In genomic region chr17:2626626-2627219, GRCh38 we compare ENCODE assay signal across 7 cellular contexts. TPM values are rescaled to one million over a fixed set of nuclear protein-coding genes. Genes with fewer than 3 reads are reported as not detected.
DNase-seq lines count a peak whose midpoint lies in the region; ATAC-seq and TF ChIP-seq lines count a peak whose summit lies in the region.
"Not testable (repeated sequence)": the region's sequence is repeated elsewhere in the genome, so short reads cannot be mapped to it uniquely, and the experiment has no call there.

No MANE protein-coding gene starts in this region.

- not testable (repeated sequence) for H3K4me2 ChIP-seq in trophoblast cell (ENCODE audit: low read length)

- TF ChIP-seq CTCF in HEK293 (tag by site-specific recombination; IDR thresholded peaks at IDR 0.05); endothelial cell (IDR thresholded peaks at IDR 0.05; ENCODE audit: unreplicated experiment): not testable (repeated sequence)

- not testable (repeated sequence) for H2BK120ac ChIP-seq in trophoblast cell (ENCODE audit: insufficient read depth, low read length, poor library complexity)

- H3K14ac ChIP-seq in trophoblast cell (ENCODE audit: low read length) = not testable (repeated sequence)

- H3K18ac ChIP-seq in trophoblast cell (ENCODE audit: low read length) = not testable (repeated sequence)

- not testable (repeated sequence) for H3K27me3 ChIP-seq in CD4-positive, CD25-positive, alpha-beta regulatory T cell (ENCODE audit: control insufficient read depth, insufficient read depth, low read length); trophoblast cell (ENCODE audit: insufficient read depth, low read length)

- H2BK5ac ChIP-seq in trophoblast cell (ENCODE audit: low read depth, low read length, poor library complexity) = not testable (repeated sequence)

- peak overlapping the region; percentile 92 for H3K4ac ChIP-seq in trophoblast cell (ENCODE audit: low read depth, low read length)

- not testable (repeated sequence) for H3K9ac ChIP-seq in trophoblast cell (ENCODE audit: low read length)

- ATAC-seq in CD4-positive, CD25-positive, alpha-beta regulatory T cell (ENCODE audit: low read depth in 2 of 2); T-cell (replicated peaks in 1 of 4): not testable (repeated sequence)

- H2AK5ac ChIP-seq in trophoblast cell (ENCODE audit: low read length) = not testable (repeated sequence)

- H3K4me1 ChIP-seq in CD4-positive, CD25-positive, alpha-beta regulatory T cell (ENCODE audit: control insufficient read depth, insufficient read depth, low read length, poor library complexity, severe bottlenecking) = peaks cover 32% of the 10 kb centered on the region
- not testable (repeated sequence) for H3K4me1 ChIP-seq in HEK293 (ENCODE audit: control insufficient read depth, insufficient read depth, low read length); trophoblast cell (ENCODE audit: control insufficient read depth in 1 of 2, insufficient read depth in 2 of 2, low read length in 2 of 2)

- intact Hi-C loops in activated CD4-positive, alpha-beta memory T cell treated with anti-CD3 and anti-CD28 coated beads for 36 hours (cut with micrococcal nuclease) = not testable (repeated sequence)

- not testable (repeated sequence) for H2AFZ ChIP-seq in trophoblast cell (ENCODE audit: insufficient read depth, low read length, poor library complexity)

- H3K27me3 Mint-ChIP-seq in CD4-positive, CD25-positive, alpha-beta regulatory T cell; T-cell; activated CD4-positive, alpha-beta memory T cell treated with anti-CD3 and anti-CD28 coated beads for 36 hours; activated naive CD4-positive, alpha-beta T cell treated with anti-CD3 and anti-CD28 coated beads, Interleukin-2, amount 50 U/mL, for 24 hours; endothelial cell (ENCODE audit: unreplicated experiment): not testable (repeated sequence)

- H3K79me1 ChIP-seq in trophoblast cell (ENCODE audit: low read length) = not testable (repeated sequence)

- no CpG with 5 or more reads among the region's 7 CpGs for WGBS in trophoblast cell (ENCODE audit: extremely low coverage, insufficient coverage, insufficient read length)

- not testable (repeated sequence) for H2BK12ac ChIP-seq in trophoblast cell (ENCODE audit: low read length)

- H3K4me1 Mint-ChIP-seq in CD4-positive, CD25-positive, alpha-beta regulatory T cell = peaks cover 49 to 92% (median 68%) of the 10 kb centered on the region in 4 donors
- H3K4me1 Mint-ChIP-seq in T-cell = peaks cover 80 to 89% (median 89%) of the 10 kb centered on the region in 3 donors
- peaks cover 74% of the 10 kb centered on the region for H3K4me1 Mint-ChIP-seq in activated CD4-positive, alpha-beta memory T cell treated with anti-CD3 and anti-CD28 coated beads for 36 hours (ENCODE audit: low read depth)
- peaks cover 82% of the 10 kb centered on the region for H3K4me1 Mint-ChIP-seq in activated naive CD4-positive, alpha-beta T cell treated with anti-CD3 and anti-CD28 coated beads, Interleukin-2, amount 50 U/mL, for 24 hours
- peaks cover 51% of the 10 kb centered on the region for H3K4me1 Mint-ChIP-seq in endothelial cell (ENCODE audit: unreplicated experiment)

- POLR2A ChIA-PET in HEK293 (lab: Yijun Ruan, JAX); activated CD4-positive, alpha-beta memory T cell treated with anti-CD3 and anti-CD28 coated beads for 36 hours (lab: Charles Lee): not testable (repeated sequence)
- POLR2A ChIA-PET in T-cell (lab: Charles Lee) = interaction anchor here in 1 of 2 donors (0.6 kb wide), 1 partner anchor 13 kb away, joined by 3 read pairs; no protein-coding TSS in a partner anchor

- not testable (repeated sequence) for H3K9me3 Mint-ChIP-seq in CD4-positive, CD25-positive, alpha-beta regulatory T cell; T-cell; activated naive CD4-positive, alpha-beta T cell treated with anti-CD3 and anti-CD28 coated beads, Interleukin-2, amount 50 U/mL, for 24 hours; endothelial cell (ENCODE audit: unreplicated experiment)
- peaks cover 27% of the 10 kb centered on the region for H3K9me3 Mint-ChIP-seq in activated CD4-positive, alpha-beta memory T cell treated with anti-CD3 and anti-CD28 coated beads for 36 hours

- H3K36me3 ChIP-seq in CD4-positive, CD25-positive, alpha-beta regulatory T cell (ENCODE audit: control insufficient read depth, insufficient read depth, low read length); trophoblast cell (ENCODE audit: control insufficient read depth in 1 of 2, insufficient read depth in 2 of 2, low read length in 2 of 2): not testable (repeated sequence)
- peaks cover 0 to 12% of the 10 kb centered on the region in 2 experiments for H3K36me3 ChIP-seq in HEK293 (ENCODE audit: control insufficient read depth in 2 of 2, insufficient read depth in 1 of 2, low read length in 2 of 2)

- H3K27ac ChIP-seq in CD4-positive, CD25-positive, alpha-beta regulatory T cell (ENCODE audit: insufficient read depth, low read length, poor library complexity, severe bottlenecking); HEK293 (ENCODE audit: extremely low read depth, low read depth, low read length); trophoblast cell (ENCODE audit: low read depth, low read length): not testable (repeated sequence)

- not testable (repeated sequence) for H3K9me3 ChIP-seq in CD4-positive, CD25-positive, alpha-beta regulatory T cell (ENCODE audit: control insufficient read depth in 2 of 2, low read length in 2 of 2); HEK293 (ENCODE audit: control insufficient read depth, insufficient read depth, low read depth, low read length); trophoblast cell (ENCODE audit: insufficient read depth, low read depth, low read length)

- H3K4me3 ChIP-seq in CD4-positive, CD25-positive, alpha-beta regulatory T cell (ENCODE audit: low read depth, low read length); HEK293 (ENCODE audit: low read depth, low read length); trophoblast cell (ENCODE audit: low read depth, low read length): not testable (repeated sequence)

- CTCF ChIA-PET in HEK293 (lab: Yijun Ruan, JAX); activated CD4-positive, alpha-beta memory T cell treated with anti-CD3 and anti-CD28 coated beads for 36 hours (lab: Charles Lee): not testable (repeated sequence)
- CTCF ChIA-PET in T-cell (lab: Charles Lee) = interaction anchor here (0.7 to 1.0 kb wide), 4 partner anchors 9 to 221 kb away, joined by 3 to 4 read pairs (median 4); partner anchors contain the start of gene PAFAH1B1 (in 1 of the 2)

- H3K23ac ChIP-seq in trophoblast cell (ENCODE audit: low read length) = not testable (repeated sequence)

- H4K91ac ChIP-seq in trophoblast cell (ENCODE audit: low read depth, low read length) = not testable (repeated sequence)

- H3K79me2 ChIP-seq in trophoblast cell (ENCODE audit: control insufficient read depth, insufficient read depth, low read length, poor library complexity) = peaks cover 28% of the 10 kb centered on the region

- not testable (repeated sequence) for H4K8ac ChIP-seq in trophoblast cell (ENCODE audit: low read depth, low read length)

- peak overlapping the region in 3 of 4 donors; percentile 12 to 70 (median 63) for H3K4me3 Mint-ChIP-seq in CD4-positive, CD25-positive, alpha-beta regulatory T cell
- H3K4me3 Mint-ChIP-seq in T-cell (peak overlapping the region; percentile 3 to 17 (median 11)), endothelial cell (ENCODE audit: unreplicated experiment) (peak overlapping the region; percentile 57)
- H3K4me3 Mint-ChIP-seq in activated CD4-positive, alpha-beta memory T cell treated with anti-CD3 and anti-CD28 coated beads for 36 hours; activated naive CD4-positive, alpha-beta T cell treated with anti-CD3 and anti-CD28 coated beads, Interleukin-2, amount 50 U/mL, for 24 hours: not testable (repeated sequence)

- H3K27ac Mint-ChIP-seq in CD4-positive, CD25-positive, alpha-beta regulatory T cell = peak overlapping the region in 1 of 3 donors; percentile 68
- peak overlapping the region; percentile 1 to 41 for H3K27ac Mint-ChIP-seq in T-cell
- peak overlapping the region; percentile 44 for H3K27ac Mint-ChIP-seq in activated CD4-positive, alpha-beta memory T cell treated with anti-CD3 and anti-CD28 coated beads for 36 hours
- H3K27ac Mint-ChIP-seq in activated naive CD4-positive, alpha-beta T cell treated with anti-CD3 and anti-CD28 coated beads, Interleukin-2, amount 50 U/mL, for 24 hours = peak overlapping the region; percentile 70
- not testable (repeated sequence) for H3K27ac Mint-ChIP-seq in endothelial cell (ENCODE audit: unreplicated experiment)

- not testable (repeated sequence) for DNase-seq in CD4-positive, CD25-positive, alpha-beta regulatory T cell; T-cell; activated CD4-positive, alpha-beta memory T cell treated with anti-CD3 and anti-CD28 coated beads for 36 hours; endothelial cell (ENCODE audit: low spot score); trophoblast cell

- not testable (repeated sequence) for H4K12ac ChIP-seq in trophoblast cell (ENCODE audit: low read depth, low read length)

- H3K36me3 Mint-ChIP-seq in CD4-positive, CD25-positive, alpha-beta regulatory T cell = peaks cover 16% of the 10 kb centered on the region
- peaks cover 30% of the 10 kb centered on the region for H3K36me3 Mint-ChIP-seq in T-cell
- H3K36me3 Mint-ChIP-seq in activated CD4-positive, alpha-beta memory T cell treated with anti-CD3 and anti-CD28 coated beads for 36 hours = peaks cover 34% of the 10 kb centered on the region
- peaks cover 16% of the 10 kb centered on the region for H3K36me3 Mint-ChIP-seq in activated naive CD4-positive, alpha-beta T cell treated with anti-CD3 and anti-CD28 coated beads, Interleukin-2, amount 50 U/mL, for 24 hours
- H3K36me3 Mint-ChIP-seq in endothelial cell (ENCODE audit: low read depth, unreplicated experiment) = peaks cover 13% of the 10 kb centered on the region

TF ChIP-seq in HEK293, 187 proteins besides CTCF, POLR2A, EP300 and RAD21 (continues in another document):
- TF ChIP-seq IKZF3 (tag by site-specific recombination; IDR thresholded peaks at IDR 0.05) = peak; percentile 33; the same call in 1 of the 2 replicates

RNA-seq across cellular contexts. Expression of gene PAFAH1B1, which starts 33.3 kb away (rescaled TPM):
- 174 TPM for total RNA-seq in CD4-positive, CD25-positive, alpha-beta regulatory T cell
- 10 to 100 TPM; 20.6 to 39.7 (median 27.3) TPM for polyA plus RNA-seq in CD4-positive, CD25-positive, alpha-beta regulatory T cell
- total RNA-seq in T-cell (100 to 1,000 TPM; 113 to 133 (median 122) TPM), endothelial cell (ENCODE audit: unreplicated experiment) (141 TPM)
- 100 to 1,000 TPM; 170 to 173 TPM for total RNA-seq in activated CD4-positive, alpha-beta memory T cell treated with anti-CD3 and anti-CD28 coated beads for 36 hours
- 134 and 136 TPM in 2 replicates for polyA plus RNA-seq in trophoblast cell (2013)
